In the genomic region with DNA sequence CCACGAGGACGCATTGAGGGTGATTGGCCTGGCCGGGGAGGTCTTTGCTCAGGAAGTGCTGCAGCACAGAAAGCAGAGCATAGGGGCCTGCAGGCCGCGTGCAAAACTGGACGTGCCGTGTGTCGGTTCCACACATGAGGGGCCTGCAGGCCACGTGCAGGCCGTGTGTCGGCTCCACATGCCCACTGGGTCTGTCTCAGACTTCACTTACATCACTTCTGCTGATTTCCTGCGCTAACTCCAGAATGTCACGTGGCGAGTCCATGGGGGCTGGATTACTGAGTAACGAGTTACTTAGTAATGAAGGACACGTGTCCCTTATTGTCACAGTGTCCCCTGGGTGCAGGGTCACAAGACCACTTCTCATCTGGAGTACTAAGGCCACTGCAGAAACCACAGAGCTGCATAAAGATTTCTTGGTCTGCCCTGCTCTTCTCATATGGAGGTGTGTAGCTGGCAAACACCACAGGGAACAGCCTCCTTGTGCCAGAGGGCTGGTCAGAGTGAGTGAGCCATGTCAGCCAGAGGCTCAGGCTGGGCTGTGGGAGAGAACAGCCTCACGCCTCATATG, we compare ENCODE assay signal across 20 cellular contexts.
A peak's percentile ranks its signal among the peaks of the same experiment; 100 is the strongest.
DNase-seq lines count a peak whose midpoint lies in the region; ATAC-seq and TF ChIP-seq lines count a peak whose summit lies in the region.
"Had no signal": no experiment of that assay in that cellular context is flagged by ENCODE, and none has a peak within 500 bp of the region (broad histone marks: within the 10 kb centered on the region; RNA-seq: fewer than 3 reads in every experiment).

No MANE protein-coding gene starts in this region.

- H3K4me1 Mint-ChIP-seq in T-helper 17 cell = peaks cover 20% of the 10 kb centered on the region
- peaks cover 8% of the 10 kb centered on the region for H3K4me1 Mint-ChIP-seq in stimulated activated effector memory CD8-positive, alpha-beta T cell treated with anti-CD3 and anti-CD28 coated beads, Interleukin-12 subunit alpha, Interleukin-12 subunit beta, amount 100 ng/mL, for 72 hours
- H3K4me1 Mint-ChIP-seq: memory B cell had no signal

- no peak overlapping the region for H3K4me3 ChIP-seq in left ventricle myocardium inferior
- H3K4me3 ChIP-seq: cardiac muscle cell, spleen had no signal

- no peaks in the 10 kb centered on the region for H3K9me3 Mint-ChIP-seq in stimulated activated effector memory CD8-positive, alpha-beta T cell treated with anti-CD3 and anti-CD28 coated beads, Interleukin-12 subunit alpha, Interleukin-12 subunit beta, amount 100 ng/mL, for 72 hours
- H3K9me3 Mint-ChIP-seq: immature natural killer cell, memory B cell had no signal

- no peaks in the 10 kb centered on the region for H3K36me3 Mint-ChIP-seq in T-helper 17 cell (ENCODE audit: low read depth)
- H3K36me3 Mint-ChIP-seq in stimulated activated effector memory CD8-positive, alpha-beta T cell treated with anti-CD3 and anti-CD28 coated beads, Interleukin-12 subunit alpha, Interleukin-12 subunit beta, amount 100 ng/mL, for 72 hours = peaks cover 85% of the 10 kb centered on the region

- peak overlapping the region; percentile 73 for H3K27ac Mint-ChIP-seq in T-helper 17 cell
- peak overlapping the region; percentile 72 for H3K27ac Mint-ChIP-seq in stimulated activated effector memory CD8-positive, alpha-beta T cell treated with anti-CD3 and anti-CD28 coated beads, Interleukin-12 subunit alpha, Interleukin-12 subunit beta, amount 100 ng/mL, for 72 hours

- peak; percentile 8 for ATAC-seq in Right ventricle myocardium inferior
- ATAC-seq in T-helper 17 cell = no peak
- no peak for ATAC-seq in stimulated activated effector memory CD8-positive, alpha-beta T cell treated with anti-CD3 and anti-CD28 coated beads, Interleukin-12 subunit alpha, Interleukin-12 subunit beta, amount 100 ng/mL, for 72 hours
- no peak for ATAC-seq in HG02678 (IDR thresholded peaks at IDR 0.05; ENCODE audit: unreplicated experiment)

- H3K9me3 ChIP-seq in left ventricle myocardium inferior (replicated peaks) = no peaks in the 10 kb centered on the region
- no peaks in the 10 kb centered on the region for H3K9me3 ChIP-seq in T-helper 17 cell (ENCODE audit: control insufficient read depth, low read length, poor library complexity, severe bottlenecking)
- H3K9me3 ChIP-seq: spleen had no signal

- H3K27me3 ChIP-seq in left ventricle myocardium inferior (ENCODE audit: low read depth) = no peaks in the 10 kb centered on the region
- H3K27me3 ChIP-seq: cardiac muscle cell, spleen had no signal

- no peak overlapping the region for H3K4me3 Mint-ChIP-seq in T-helper 17 cell
- H3K4me3 Mint-ChIP-seq in stimulated activated effector memory CD8-positive, alpha-beta T cell treated with anti-CD3 and anti-CD28 coated beads, Interleukin-12 subunit alpha, Interleukin-12 subunit beta, amount 100 ng/mL, for 72 hours = no peak overlapping the region
- H3K4me3 Mint-ChIP-seq: immature natural killer cell, memory B cell had no signal

- no peak for TF ChIP-seq CTCF in left ventricle myocardium inferior (IDR thresholded peaks at IDR 0.05; ENCODE audit: borderline replicate concordance)

- peaks cover 47% of the 10 kb centered on the region for H3K36me3 ChIP-seq in left ventricle myocardium inferior

- H3K27ac ChIP-seq in left ventricle myocardium inferior (replicated peaks) = no peak overlapping the region
- H3K27ac ChIP-seq: cardiac muscle cell, spleen had no signal

- DNase-seq in Right ventricle myocardium inferior (ENCODE audit: missing footprints) = no peak
- DNase-seq in left ventricle myocardium inferior = no peak
- DNase-seq in T-helper 17 cell = no peak
- peak; percentile 43 for DNase-seq in kidney tubule cell (ENCODE audit: low spot score)
- DNase-seq in stimulated activated effector memory CD8-positive, alpha-beta T cell treated with anti-CD3 and anti-CD28 coated beads, Interleukin-12 subunit alpha, Interleukin-12 subunit beta, amount 100 ng/mL, for 72 hours (ENCODE audit: low spot score in 2 of 2) = no peak
- no peak for DNase-seq in cerebellar nuclear complex (lab: John Stamatoyannopoulos, UW)
- DNase-seq in NCI-H2227 treated with DMSO at 0.1 percent for 48 hours (lab: John Stamatoyannopoulos, UW) = no peak
- DNase-seq: activated CD4-positive, alpha-beta T cell treated with anti-CD3 and anti-CD28 coated beads for 4 hours; activated CD8-positive, alpha-beta memory T cell treated with anti-CD3 and anti-CD28 coated beads, Interleukin-2, amount 50 U/mL, for 48 hours; Calu3; foreskin melanocyte; GF-D8; immature natural killer cell; Kasumi-1; NCI-H226; NK-92 treated with Interleukin-12 subunit alpha and Interleukin-12 subunit beta, amount 100 ng/mL, for 24 hours; spleen had no signal

- intact Hi-C loops in Right ventricle myocardium inferior (cut with DNase I) = no loop called here
- intact Hi-C loops in left ventricle myocardium inferior (cut with micrococcal nuclease) = no loop called here

- no peaks in the 10 kb centered on the region for H3K4me1 ChIP-seq in left ventricle myocardium inferior
- H3K4me1 ChIP-seq: spleen had no signal

- H3K27me3 Mint-ChIP-seq in T-helper 17 cell = no peaks in the 10 kb centered on the region
- H3K27me3 Mint-ChIP-seq: memory B cell had no signal
